17 cellular contexts compared by ENCODE assay signal in the genomic region with DNA sequence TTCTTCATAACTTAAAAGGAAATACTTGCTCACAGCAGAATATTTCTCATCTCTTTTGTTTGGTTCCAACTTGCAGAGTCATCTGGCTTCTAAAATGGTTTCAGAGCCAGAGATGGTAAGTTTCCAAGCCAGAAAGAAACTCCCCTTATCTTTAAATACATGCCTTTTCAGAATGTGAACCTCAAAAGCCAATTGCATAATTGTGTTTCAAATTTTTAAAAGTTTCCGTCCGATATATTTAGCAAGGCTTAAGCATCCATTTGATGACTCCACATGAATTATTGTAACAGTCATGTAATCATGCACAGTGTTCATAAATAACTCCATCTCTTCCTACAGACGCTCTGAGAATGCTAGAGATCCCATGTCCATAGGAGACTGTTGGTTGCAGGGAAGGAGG. TPM values are rescaled to one million over a fixed set of nuclear protein-coding genes. Genes with fewer than 3 reads are reported as not detected.
DNase-seq lines count a peak whose midpoint lies in the region; ATAC-seq and TF ChIP-seq lines count a peak whose summit lies in the region.
"Had no signal": no experiment of that assay in that cellular context is flagged by ENCODE, and none has a peak within 500 bp of the region (broad histone marks: within the 10 kb centered on the region; RNA-seq: fewer than 3 reads in every experiment).

No MANE protein-coding gene starts in this region.

- peaks cover 1% of the 10 kb centered on the region for H3K9me3 Mint-ChIP-seq in Caco-2 (ENCODE audit: unreplicated experiment)

- H3K36me3 ChIP-seq in Caco-2 (ENCODE audit: control insufficient read depth, insufficient read depth, low read length) (no peaks in the 10 kb centered on the region; the same call in 1 of the 2 replicates), breast epithelium (no peaks in the 10 kb centered on the region)
- H3K36me3 ChIP-seq: BLaER1 had no signal

- H3K4me3 Mint-ChIP-seq in Caco-2 (ENCODE audit: unreplicated experiment) = peak overlapping the region; percentile 31

- POLR2A ChIA-PET in Caco-2 (lab: Charles Lee) = no interaction called here

- TF ChIP-seq CTCF in Caco-2 (IDR thresholded peaks at IDR 0.05; ENCODE audit: insufficient read depth in 1 of 2, low read depth in 1 of 2, low read length in 1 of 2, severe bottlenecking in 1 of 2, unreplicated experiment in 1 of 2) = no peak
- no peak for TF ChIP-seq CTCF in dorsolateral prefrontal cortex (IDR thresholded peaks at IDR 0.05 in 54 of 56, conservative IDR thresholded peaks at IDR 0.05 in 2 of 56; ENCODE audit: low read depth in 1 of 56, partially characterized antibody in 56 of 56)
- no peak for TF ChIP-seq CTCF in omental fat pad (IDR thresholded peaks at IDR 0.05)
- no peak for TF ChIP-seq CTCF in breast epithelium (IDR thresholded peaks at IDR 0.05)

- H3K4me1 ChIP-seq in Caco-2 (peaks cover 72% of the 10 kb centered on the region), breast epithelium (no peaks in the 10 kb centered on the region)
- H3K4me1 ChIP-seq: BLaER1, testis had no signal

- CTCF ChIA-PET in Caco-2 (lab: Charles Lee) = interaction anchor here (1.1 kb wide), 1 partner anchor 26 kb away, joined by 7 read pairs; no protein-coding TSS in a partner anchor

- TF ChIP-seq POLR2A in breast epithelium (IDR thresholded peaks at IDR 0.05) = no peak

- H3K9me3 ChIP-seq in Caco-2 (no peaks in the 10 kb centered on the region), breast epithelium (peaks cover 0 to 4% of the 10 kb centered on the region in 2 donors)
- H3K9me3 ChIP-seq: testis had no signal

- H3K27me3 Mint-ChIP-seq in Caco-2 (ENCODE audit: insufficient read depth, unreplicated experiment) = no peaks in the 10 kb centered on the region

- BruUV-seq in Caco-2 (replicated peaks; lab: Mats Ljungman, UMichigan) = no TSS peak

- no peak overlapping the region for H3K4me3 ChIP-seq in Caco-2 (ENCODE audit: low read depth, low read length)
- H3K4me3 ChIP-seq in dorsolateral prefrontal cortex = no peak overlapping the region
- H3K4me3 ChIP-seq in breast epithelium = no peak overlapping the region
- H3K4me3 ChIP-seq: BLaER1, SK-N-MC, testis had no signal

- ATAC-seq in omental fat pad (ENCODE audit: low FRiP score) (peak; percentile 86), left colon (no peak)

- H3K4me1 Mint-ChIP-seq in Caco-2 (ENCODE audit: low read depth, unreplicated experiment) = peaks cover 33% of the 10 kb centered on the region

- H3K27ac Mint-ChIP-seq in Caco-2 (ENCODE audit: unreplicated experiment) = peak overlapping the region; percentile 90

- H3K27ac ChIP-seq in dorsolateral prefrontal cortex (peak overlapping the region in 47 of 59 donors; percentile 7 to 86 (median 63)), breast epithelium (no peak overlapping the region)
- H3K27ac ChIP-seq: BLaER1, SK-N-MC, testis had no signal

- intact Hi-C loops in Caco-2 (cut with micrococcal nuclease; ENCODE audit: unreplicated experiment) = no loop called here
- intact Hi-C loops in dorsolateral prefrontal cortex (cut with DNase I) = no loop called here
- intact Hi-C loops in breast epithelium (cut with DNase I; ENCODE audit: low total_unique reads) = no loop called here
- intact Hi-C loops in left colon (cut with DNase I, micrococcal nuclease) = no loop called here

- H3K27me3 ChIP-seq in Caco-2 (replicated peaks; ENCODE audit: control insufficient read depth, insufficient read depth, low read length) = no peaks in the 10 kb centered on the region
- no peaks in the 10 kb centered on the region for H3K27me3 ChIP-seq in dorsolateral prefrontal cortex
- no peaks in the 10 kb centered on the region for H3K27me3 ChIP-seq in breast epithelium
- H3K27me3 ChIP-seq: BLaER1, testis had no signal

- H3K36me3 Mint-ChIP-seq in Caco-2 (ENCODE audit: insufficient read depth, unreplicated experiment) = no peaks in the 10 kb centered on the region

- DNase-seq in Caco-2 (no peak), MV-4-11 (lab: John Stamatoyannopoulos, UW) (peak; percentile 61), dorsolateral prefrontal cortex (no peak), omental fat pad (ENCODE audit: low spot score) (no peak), globus pallidus (ENCODE audit: low spot score) (no peak), breast epithelium (ENCODE audit: low spot score in 2 of 2) (no peak), left colon (no peak), putamen (ENCODE audit: low spot score) (no peak)
- DNase-seq: activated effector memory CD4-positive, alpha-beta T cell treated with Interleukin-2 at 50 U/mL for 16 hours; aorta; DMS53; NCI-H2107; occipital lobe; testis had no signal

RNA-seq across cellular contexts. Expression of a gene that starts 40.6 kb away (rescaled TPM):
- total RNA-seq in Caco-2 (2022) = 3.2 and 3.7 TPM in 2 replicates
- total RNA-seq in dorsolateral prefrontal cortex = 10 to 100 TPM in 111 of 120 experiments, 1 to 10 TPM in 9; 6.4 to 36.0 (median 19.3) TPM
- total RNA-seq in omental fat pad = under 1 TPM; 0.24 to 0.95 (median 0.33) TPM
- total RNA-seq in breast epithelium = under 1 TPM in 2 of 3 donors, not detected in 1; 0.15 to 0.16 TPM
- total RNA-seq in left colon = 1 to 10 TPM in 1 of 2 donors, under 1 TPM in 1; 0.31 to 1.9 TPM
- total RNA-seq: dermis microvascular lymphatic vessel endothelial cell had no signal

Comparison
In these comparisons a context has a peak if more than half of its experiments do, and no peak if none do; other contexts are left out.
1. H3K27ac ChIP-seq: peak in dorsolateral prefrontal cortex (47 of 59); none in breast epithelium (0 of 2).